21 cellular contexts compared by ENCODE assay signal in genomic region chr2:232018191-232018590, GRCh38.
"Had no signal": no experiment of that assay in that cellular context is flagged by ENCODE, and none has a peak within 500 bp of the region (broad histone marks: within the 10 kb centered on the region; RNA-seq: fewer than 3 reads in every experiment).

No MANE protein-coding gene starts in this region.

- H3K27ac Mint-ChIP-seq: activated CD8-positive, alpha-beta T cell treated with anti-CD3 and anti-CD28 coated beads, Interleukin-2, amount 10 ng/mL, durations not matched to agents 7 days and 5 days; activated naive CD4-positive, alpha-beta T cell treated with anti-CD3 and anti-CD28 coated beads, Interleukin-2, amount 50 U/mL, for 24 hours had no signal

- H3K27ac ChIP-seq: breast epithelium, KMS-11 had no signal

- H3K9me3 ChIP-seq: breast epithelium, SK-N-SH had no signal

- H3K9me2 ChIP-seq: SK-N-SH had no signal

- H3K9ac ChIP-seq: KMS-11, SK-N-SH had no signal

- H3K4me1 ChIP-seq: breast epithelium had no signal

- H3K4me3 Mint-ChIP-seq: activated CD8-positive, alpha-beta T cell treated with anti-CD3 and anti-CD28 coated beads, Interleukin-2, amount 10 ng/mL, durations not matched to agents 7 days and 5 days; activated naive CD4-positive, alpha-beta T cell treated with anti-CD3 and anti-CD28 coated beads, Interleukin-2, amount 50 U/mL, for 24 hours had no signal

- H3K4me2 ChIP-seq: KMS-11, SK-N-SH had no signal

- H3K27me3 Mint-ChIP-seq: activated naive CD4-positive, alpha-beta T cell treated with anti-CD3 and anti-CD28 coated beads, Interleukin-2, amount 50 U/mL, for 24 hours had no signal

- H3K4me3 ChIP-seq: breast epithelium had no signal

- DNase-seq: activated CD4-positive, alpha-beta T cell treated with anti-CD3 and anti-CD28 coated beads for 48 hours; activated CD4-positive, alpha-beta T cell treated with anti-CD3 and anti-CD28 coated beads, Interleukin-2, amount 50 U/mL, for 4 hours; activated CD8-positive, alpha-beta memory T cell treated with anti-CD3 and anti-CD28 coated beads, Interleukin-2, amount 50 U/mL, for 48 hours; activated CD8-positive, alpha-beta T cell treated with anti-CD3 and anti-CD28 coated beads, Interleukin-2, amount 10 ng/mL, durations not matched to agents 7 days and 5 days; activated effector memory CD4-positive, alpha-beta T cell treated with Interleukin-2 at 50 U/mL for 16 hours; activated naive CD4-positive, alpha-beta T cell; activated T-cell treated with anti-CD3 and anti-CD28 coated beads, Interleukin-2, amount 50 U/mL, for 1 hour; aorta; NCI-H1092; NCI-H1417 treated with DMSO at 0.1 percent for 48 hours; NCI-H1694 treated with DMSO at 0.1 percent for 48 hours; NCI-H2029 treated with DMSO at 0.1 percent for 48 hours; NCI-H345; NCI-H510A; NCI-H526 treated with DMSO at 0.1 percent for 48 hours; NCI-H82; SK-N-SH had no signal

- ATAC-seq: activated CD4-positive, CD25-positive, alpha-beta regulatory T cell treated with anti-CD3 and anti-CD28 coated beads, Interleukin-2, amount 50 U/mL, for 24 hours; activated CD8-positive, alpha-beta T cell treated with anti-CD3 and anti-CD28 coated beads, Interleukin-2, amount 10 ng/mL, durations not matched to agents 7 days and 5 days had no signal

- H3K9me3 Mint-ChIP-seq: activated naive CD4-positive, alpha-beta T cell treated with anti-CD3 and anti-CD28 coated beads, Interleukin-2, amount 50 U/mL, for 24 hours had no signal

- H3K27me3 ChIP-seq: breast epithelium had no signal
